8 cellular contexts compared by ENCODE assay signal in genomic region chr12:56116267-56117081, GRCh38. TPM values are rescaled to one million over a fixed set of nuclear protein-coding genes. Genes with fewer than 3 reads are reported as not detected.
DNase-seq lines count a peak whose midpoint lies in the region; ATAC-seq and TF ChIP-seq lines count a peak whose summit lies in the region.

Gene RPL41, plus strand, starts transcription at chr12:56116633.

- no peaks in the 10 kb centered on the region for H3K9me3 Mint-ChIP-seq in T-helper 1 cell treated with Interleukin-12 subunit alpha and Interleukin-12 subunit beta and Interleukin-4 antibody, amounts not matched to agents 30 μg/mL and 1 μg/mL, for 36 hours

- ATAC-seq in HG02840 (IDR thresholded peaks at IDR 0.05; ENCODE audit: low FRiP score, unreplicated experiment) = peak; percentile 45

- H3K27me3 ChIP-seq in left ventricle myocardium inferior (ENCODE audit: low read depth) = no peaks in the 10 kb centered on the region
- no peaks in the 10 kb centered on the region for H3K27me3 ChIP-seq in prostate gland (replicated peaks; ENCODE audit: insufficient read depth)

- peak within 1 kb of the TSS; percentile 99 for H3K27ac Mint-ChIP-seq in T-helper 1 cell treated with Interleukin-12 subunit alpha and Interleukin-12 subunit beta and Interleukin-4 antibody, amounts not matched to agents 30 μg/mL and 1 μg/mL, for 36 hours

- intact Hi-C loops in left ventricle myocardium inferior (cut with micrococcal nuclease) = loop anchor here (5.0 kb wide), 2 partner anchors 41 to 76 kb away; partner anchors contain the start of gene MYL6
- intact Hi-C loops in prostate gland (cut with DNase I) = loop anchor here (5.0 kb wide), 1 partner anchor 41 kb away; the partner anchor contains the start of gene MYL6

- H3K9me3 ChIP-seq in left ventricle myocardium inferior (replicated peaks) (no peaks in the 10 kb centered on the region), prostate gland (no peaks in the 10 kb centered on the region)

- peak within 1 kb of the TSS; percentile 99 for H3K4me3 Mint-ChIP-seq in T-helper 1 cell treated with Interleukin-12 subunit alpha and Interleukin-12 subunit beta and Interleukin-4 antibody, amounts not matched to agents 30 μg/mL and 1 μg/mL, for 36 hours

- no peaks in the 10 kb centered on the region for H3K27me3 Mint-ChIP-seq in T-helper 1 cell treated with Interleukin-12 subunit alpha and Interleukin-12 subunit beta and Interleukin-4 antibody, amounts not matched to agents 30 μg/mL and 1 μg/mL, for 36 hours (ENCODE audit: low read depth)

- peak; percentile 92 for TF ChIP-seq POLR2A in prostate gland (IDR thresholded peaks at IDR 0.05)

- peak within 1 kb of the TSS; percentile 78 for H3K4me3 ChIP-seq in GM12864 (ENCODE audit: low read depth, low read length)
- peak within 1 kb of the TSS; percentile 91 for H3K4me3 ChIP-seq in left ventricle myocardium inferior
- H3K4me3 ChIP-seq in prostate gland = peak within 1 kb of the TSS; percentile 61

- TF ChIP-seq CTCF in GM12864 (IDR thresholded peaks at IDR 0.05; ENCODE audit: low read depth, low read length, missing control alignments) (no peak), left ventricle myocardium inferior (IDR thresholded peaks at IDR 0.05; ENCODE audit: borderline replicate concordance) (no peak), prostate gland (IDR thresholded peaks at IDR 0.05) (peak in 2 of 4 experiments; percentile 26 to 45)

- H3K36me3 Mint-ChIP-seq in T-helper 1 cell treated with Interleukin-12 subunit alpha and Interleukin-12 subunit beta and Interleukin-4 antibody, amounts not matched to agents 30 μg/mL and 1 μg/mL, for 36 hours (ENCODE audit: low read depth) = peaks cover 44% of the 10 kb centered on the region

- under 1% methylated on average over 34 of the region's 34 CpGs for WGBS in prostate gland

- H3K27ac ChIP-seq in left ventricle myocardium inferior (replicated peaks) (peak within 1 kb of the TSS; percentile 91), prostate gland (peak within 1 kb of the TSS; percentile 93 to 97)

- DNase-seq in GM12864 (ENCODE audit: low read depth) = peak; percentile 85
- DNase-seq in NCI-H1694 treated with DMSO at 0.1 percent for 48 hours (lab: John Stamatoyannopoulos, UW) = peak; percentile 94
- peak; percentile 87 for DNase-seq in amniotic epithelial cell (ENCODE audit: low read depth)
- DNase-seq in left ventricle myocardium inferior = peak; percentile 95
- DNase-seq in prostate gland (ENCODE audit: low spot score) = peak; percentile 96
- peak; percentile 97 for DNase-seq in ureter (ENCODE audit: low spot score)

- peaks cover 30% of the 10 kb centered on the region for H3K4me1 Mint-ChIP-seq in T-helper 1 cell treated with Interleukin-12 subunit alpha and Interleukin-12 subunit beta and Interleukin-4 antibody, amounts not matched to agents 30 μg/mL and 1 μg/mL, for 36 hours (ENCODE audit: low read depth)

- peaks cover 52% of the 10 kb centered on the region for H3K4me1 ChIP-seq in left ventricle myocardium inferior
- H3K4me1 ChIP-seq in prostate gland (replicated peaks) = peaks cover 8% of the 10 kb centered on the region

- peaks cover 36% of the 10 kb centered on the region for H3K36me3 ChIP-seq in left ventricle myocardium inferior
- peaks cover 5 to 9% of the 10 kb centered on the region in 2 donors for H3K36me3 ChIP-seq in prostate gland

RNA-seq across cellular contexts. Expression of gene RPL41, which starts in this region (rescaled TPM):
- total RNA-seq in left ventricle myocardium inferior (1,892 TPM), prostate gland (1,000 to 10,000 TPM; 2,549 to 4,385 TPM), ureter (5,339 TPM)

Comparison
In these comparisons a context has a peak if more than half of its experiments do, and no peak if none do; other contexts are left out.
1. Peak in every context shown above with its lines: DNase-seq, ATAC-seq, H3K4me3 ChIP-seq and H3K27ac ChIP-seq.